Comparison of ENCODE assay signal across 22 cellular contexts in genomic region chr4:38703625-38704024, GRCh38. TPM values are rescaled to one million over a fixed set of nuclear protein-coding genes. Genes with fewer than 3 reads are reported as not detected.
DNase-seq lines count a peak whose midpoint lies in the region; ATAC-seq, FAIRE-seq and TF ChIP-seq lines count a peak whose summit lies in the region.
"Had no signal": no experiment of that assay in that cellular context is flagged by ENCODE, and none has a peak within 500 bp of the region (broad histone marks: within the 10 kb centered on the region; RNA-seq: fewer than 3 reads in every experiment).

No MANE protein-coding gene starts in this region.

- peaks cover 8% of the 10 kb centered on the region for H3K4me1 Mint-ChIP-seq in activated CD4-positive, alpha-beta T cell treated with anti-CD3 and anti-CD28 coated beads for 36 hours

- TF ChIP-seq POLR2A in HepG2 (IDR thresholded peaks at IDR 0.05; ENCODE audit: insufficient read depth in 1 of 2, low read depth in 2 of 2, low read length in 2 of 2) (no peak), right lobe of liver (IDR thresholded peaks at IDR 0.05) (no peak), tibial nerve (IDR thresholded peaks at IDR 0.05) (no peak)

- no peaks in the 10 kb centered on the region for H3K79me2 ChIP-seq in HepG2 (ENCODE audit: insufficient read depth, low read length)

- no peaks in the 10 kb centered on the region for H3K4me1 ChIP-seq in HepG2 (ENCODE audit: insufficient read depth, low read length)
- H3K4me1 ChIP-seq in right lobe of liver, result no peaks in the 10 kb centered on the region
- peaks cover 0 to 13% (median 0%) of the 10 kb centered on the region in 4 donors for H3K4me1 ChIP-seq in tibial nerve
- H3K4me1 ChIP-seq: SJCRH30 had no signal

- TF ChIP-seq EP300 in HepG2 (IDR thresholded peaks at IDR 0.05; ENCODE audit: low read depth in 2 of 2, low read length in 2 of 2) (no peak), HepG2 (CRISPR knock-in tag; IDR thresholded peaks at IDR 0.05; ENCODE audit: borderline replicate concordance) (no peak), tibial nerve (IDR thresholded peaks at IDR 0.05) (no peak)

- no peaks in the 10 kb centered on the region for H3K9me3 Mint-ChIP-seq in activated CD4-positive, alpha-beta T cell treated with anti-CD3 and anti-CD28 coated beads for 36 hours (ENCODE audit: low read depth)
- H3K9me3 Mint-ChIP-seq: CD8-positive, alpha-beta memory T cell had no signal

- TF ChIP-seq CTCF in HepG2 (CRISPR knock-in tag; IDR thresholded peaks at IDR 0.05), result no peak
- TF ChIP-seq CTCF in right lobe of liver (IDR thresholded peaks at IDR 0.05), result no peak
- no peak for TF ChIP-seq CTCF in tibial nerve (IDR thresholded peaks at IDR 0.05)

- CTCF ChIA-PET in HepG2 (lab: Yijun Ruan, JAX; ENCODE audit: low intra/inter-chr PET ratio, low total read pairs), result no interaction called here
- CTCF ChIA-PET in activated CD4-positive, alpha-beta T cell treated with anti-CD3 and anti-CD28 coated beads for 36 hours (lab: Charles Lee), result interaction anchor here (1.2 to 1.3 kb wide), 2 partner anchors 16 to 152 kb away, joined by 3 read pairs; no protein-coding TSS in a partner anchor

- no peaks in the 10 kb centered on the region for H4K20me1 ChIP-seq in HepG2 (ENCODE audit: insufficient read depth, low read length)

- H2AFZ ChIP-seq in HepG2 (ENCODE audit: low read length), result no peak overlapping the region
- H2AFZ ChIP-seq: PC-9 had no signal

- no peak overlapping the region for H3K27ac Mint-ChIP-seq in activated CD4-positive, alpha-beta T cell treated with anti-CD3 and anti-CD28 coated beads for 36 hours

- ATAC-seq in HepG2 (peak; percentile 32), right lobe of liver (no peak)
- ATAC-seq in activated CD4-positive, alpha-beta T cell treated with anti-CD3 and anti-CD28 coated beads for 36 hours, result no peak

- no peaks in the 10 kb centered on the region for H3K36me3 Mint-ChIP-seq in activated CD4-positive, alpha-beta T cell treated with anti-CD3 and anti-CD28 coated beads for 36 hours (ENCODE audit: low read depth)

- in situ Hi-C loops in HepG2 (cut with HindIII; ENCODE audit: extremely low pct_ligation_motif_present, low pct_unique_long_range_greater_than_20kb), result no loop called here

- no peak overlapping the region for H3K4me3 ChIP-seq in HepG2 (replicated peaks in 1 of 3; ENCODE audit: insufficient read depth in 1 of 3, low read depth in 2 of 3, low read length in 3 of 3)
- no peak overlapping the region for H3K4me3 ChIP-seq in right lobe of liver
- H3K4me3 ChIP-seq in tibial nerve, result no peak overlapping the region
- H3K4me3 ChIP-seq: MG63, PC-9, SJCRH30 had no signal

- no peaks in the 10 kb centered on the region for H3K27me3 Mint-ChIP-seq in activated CD4-positive, alpha-beta T cell treated with anti-CD3 and anti-CD28 coated beads for 36 hours
- H3K27me3 Mint-ChIP-seq: CD8-positive, alpha-beta memory T cell had no signal

- H3K27ac ChIP-seq in HepG2 (ENCODE audit: extremely low read length, insufficient read depth, low read length), result no peak overlapping the region
- no peak overlapping the region for H3K27ac ChIP-seq in right lobe of liver
- peak overlapping the region; percentile 46 for H3K27ac ChIP-seq in epithelial cell of prostate
- H3K27ac ChIP-seq in tibial nerve, result no peak overlapping the region
- H3K27ac ChIP-seq: HL-60, RWPE1, SJCRH30 had no signal

- no peak overlapping the region for H3K9ac ChIP-seq in HepG2 (ENCODE audit: insufficient read depth, low read depth, low read length)

- intact Hi-C loops in HepG2 (cut with micrococcal nuclease; ENCODE audit: unreplicated experiment) (no loop called here), right lobe of liver (cut with DNase I) (no loop called here)
- intact Hi-C loops in activated CD4-positive, alpha-beta T cell treated with anti-CD3 and anti-CD28 coated beads for 36 hours (cut with DNase I, micrococcal nuclease), result no loop called here

- BruUV-seq in HepG2 (replicated peaks; lab: Mats Ljungman, UMichigan), result no TSS peak

- H3K36me3 ChIP-seq in HepG2 (replicated peaks in 1 of 2; ENCODE audit: control insufficient read depth in 1 of 2, insufficient read depth in 2 of 2, low read length in 2 of 2) (no peaks in the 10 kb centered on the region), right lobe of liver (peaks cover 0 to 1% (median 0%) of the 10 kb centered on the region in 4 donors), tibial nerve (peaks cover 0 to 3% (median 0%) of the 10 kb centered on the region in 3 donors)

- no peak for FAIRE-seq in HepG2 (lab: Jason Lieb, UNC)
- FAIRE-seq: D721Med had no signal

- POLR2A ChIA-PET in HepG2 (lab: Yijun Ruan, JAX), result no interaction called here
- POLR2A ChIA-PET in activated CD4-positive, alpha-beta T cell treated with anti-CD3 and anti-CD28 coated beads for 36 hours (lab: Charles Lee), result no interaction called here

- no peak overlapping the region for H3K4me2 ChIP-seq in HepG2 (ENCODE audit: low read depth, low read length)
- H3K4me2 ChIP-seq: PC-9 had no signal

- H3K9me3 ChIP-seq in HepG2 (ENCODE audit: low read length), result no peaks in the 10 kb centered on the region
- no peaks in the 10 kb centered on the region for H3K9me3 ChIP-seq in right lobe of liver
- H3K9me3 ChIP-seq in tibial nerve, result no peaks in the 10 kb centered on the region
- H3K9me3 ChIP-seq: MG63, SJCRH30 had no signal

- no peak overlapping the region for H3K4me3 Mint-ChIP-seq in activated CD4-positive, alpha-beta T cell treated with anti-CD3 and anti-CD28 coated beads for 36 hours
- H3K4me3 Mint-ChIP-seq: CD8-positive, alpha-beta memory T cell had no signal

- TF ChIP-seq RAD21 in HepG2 (CRISPR knock-in tag; IDR thresholded peaks at IDR 0.05), result no peak

- WGBS in HepG2 (ENCODE audit: low lambda C conversion rate), result 41% methylated on average over 4 of the region's 4 CpGs
- 67% methylated on average over 4 of the region's 4 CpGs for WGBS in right lobe of liver (ENCODE audit: insufficient coverage, low coverage, low lambda C conversion rate, missing lambda C conversion rate)
- 60 to 63% methylated on average over 4 of the region's 4 CpGs for WGBS in tibial nerve, 2 donors

- no peaks in the 10 kb centered on the region; a peak in 2 of 5 replicates for H3K27me3 ChIP-seq in HepG2 (ENCODE audit: control insufficient read depth in 1 of 2, insufficient read depth in 2 of 2, low read length in 2 of 2)
- no peaks in the 10 kb centered on the region for H3K27me3 ChIP-seq in right lobe of liver
- no peaks in the 10 kb centered on the region for H3K27me3 ChIP-seq in tibial nerve
- H3K27me3 ChIP-seq: MG63, SJCRH30 had no signal

- DNase-seq in HepG2 (ENCODE audit: low spot score), result no peak
- no peak for DNase-seq in right lobe of liver
- peak; percentile 43 for DNase-seq in NOMO-1 treated with DMSO at 0.1 percent for 48 hours (lab: John Stamatoyannopoulos, UW; ENCODE audit: unreplicated experiment)
- DNase-seq in epithelial cell of prostate (ENCODE audit: low read depth, low spot score), result no peak
- DNase-seq in activated CD4-positive, alpha-beta T cell treated with anti-CD3 and anti-CD28 coated beads for 4 hours, result no peak
- no peak for DNase-seq in activated CD4-positive, alpha-beta T cell treated with anti-CD3 and anti-CD28 coated beads for 36 hours
- no peak for DNase-seq in tibial nerve (ENCODE audit: low spot score in 2 of 2)
- DNase-seq: C1 segment of cervical spinal cord; CD8-positive, alpha-beta memory T cell; IMR-90; Kasumi-1; MG63; NCI-H1105; NCI-H2081; NCI-H2171 treated with DMSO at 0.1 percent for 48 hours; NCI-H446 treated with DMSO at 0.1 percent for 48 hours; NCI-H69; PC-9; SJCRH30 had no signal

TF ChIP-seq in HepG2, 621 proteins besides CTCF, POLR2A, EP300 and RAD21 (continues in another document):
- TF ChIP-seq NFIB (CRISPR knock-in tag; IDR thresholded peaks at IDR 0.05; ENCODE audit: borderline replicate concordance), result no peak
- TF ChIP-seq FOXC1 (CRISPR knock-in tag; IDR thresholded peaks at IDR 0.05; ENCODE audit: borderline replicate concordance), result no peak
- no peak for TF ChIP-seq ZNF549 (CRISPR knock-in tag; IDR thresholded peaks at IDR 0.05)

RNA-seq across cellular contexts. Expression of gene KLF3, which starts 39.6 kb away (rescaled TPM):
- 29.1 and 45.2 TPM in 2 replicates for total RNA-seq in HepG2 (2016; rRNA removed; fragmentation: Illumina TruSeq; extraction: Trizol)
- total RNA-seq in HepG2 (2016; cell fraction: cytosol; rRNA removed; fragmentation: Illumina TruSeq; extraction: Trizol; ENCODE audit: low read depth), result 5.0 and 6.9 TPM in 2 replicates
- total RNA-seq in HepG2 (2016; cell fraction: insoluble cytoplasmic fraction; rRNA removed; fragmentation: Illumina TruSeq; extraction: Trizol), result 29.1 and 39.1 TPM in 2 replicates
- total RNA-seq in HepG2 (2016; cell fraction: membrane; rRNA removed; fragmentation: Illumina TruSeq; extraction: Trizol), result 27.0 and 29.9 TPM in 2 replicates
- total RNA-seq in HepG2 (2016; cell fraction: nucleus; rRNA removed; fragmentation: Illumina TruSeq; extraction: Trizol), result 38.1 and 42.0 TPM in 2 replicates
- 32.2 and 37.8 TPM in 2 replicates for polyA plus RNA-seq in HepG2 (2011; rRNA removed)
- 23.4 and 26.9 TPM in 2 replicates for polyA plus RNA-seq in HepG2 (2011; cell fraction: cytosol; rRNA removed)
- 34.9 and 36.5 TPM in 2 replicates for polyA plus RNA-seq in HepG2 (2011; cell fraction: nucleus; rRNA removed)
- 35.9 and 36.8 TPM in 2 replicates for polyA plus RNA-seq in HepG2 (2012)
- polyA plus RNA-seq in HepG2 (2016; cell fraction: cytosol; fragmentation: Illumina TruSeq; extraction: Trizol; ENCODE audit: low read depth), result 12.2 and 13.0 TPM in 2 replicates
- 46.7 and 48.9 TPM in 2 replicates for polyA plus RNA-seq in HepG2 (2016; cell fraction: insoluble cytoplasmic fraction; fragmentation: Illumina TruSeq; extraction: Trizol; ENCODE audit: low read depth)
- 28.6 and 30.0 TPM in 2 replicates for polyA plus RNA-seq in HepG2 (2016; cell fraction: membrane; fragmentation: Illumina TruSeq; extraction: Trizol; ENCODE audit: low read depth)
- 40.1 and 41.8 TPM in 2 replicates for polyA plus RNA-seq in HepG2 (2016; cell fraction: nucleus; fragmentation: Illumina TruSeq; extraction: Trizol; ENCODE audit: insufficient read depth, low read depth)
- 23.8 and 59.2 TPM in 2 replicates for polyA minus RNA-seq in HepG2 (2011; rRNA and poly(A)+ RNA removed; ENCODE audit: low replicate concordance)
- polyA minus RNA-seq in HepG2 (2011; cell fraction: cytosol; rRNA and poly(A)+ RNA removed), result 32.1 and 36.4 TPM in 2 replicates
- 148 and 153 TPM in 2 replicates for polyA minus RNA-seq in HepG2 (2011; cell fraction: nucleus; rRNA and poly(A)+ RNA removed)
- total RNA-seq in right lobe of liver, result 10 to 100 TPM; 21.3 to 37.6 (median 26.8) TPM
- 1 to 10 TPM; 6.1 to 6.2 TPM for total RNA-seq in activated CD4-positive, alpha-beta T cell treated with anti-CD3 and anti-CD28 coated beads for 36 hours
- 10 to 100 TPM; 36.3 to 70.1 (median 38.4) TPM for total RNA-seq in tibial nerve
